In the genomic region with DNA sequence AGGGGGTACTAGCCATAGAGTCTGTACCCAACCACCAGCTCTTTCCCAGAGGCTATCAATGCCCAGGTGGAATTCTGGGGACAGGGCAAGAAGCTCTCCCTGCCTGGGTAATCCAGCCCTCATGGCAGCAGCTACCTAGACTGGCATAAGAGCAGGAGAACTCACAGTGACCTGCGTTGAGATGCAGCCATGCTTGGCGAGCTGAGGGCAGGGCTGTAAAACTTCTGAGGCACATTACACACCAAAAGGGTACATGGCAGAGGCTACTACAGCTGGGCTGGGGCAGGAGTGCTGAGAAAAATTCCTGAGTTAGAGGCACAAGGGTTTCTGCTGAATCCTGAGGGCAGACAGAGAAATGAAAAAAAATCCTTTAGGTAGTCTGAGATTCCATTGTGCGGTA, we compare ENCODE assay signal across 28 cellular contexts.
"Had no signal": no experiment of that assay in that cellular context is flagged by ENCODE, and none has a peak within 500 bp of the region (broad histone marks: within the 10 kb centered on the region; RNA-seq: fewer than 3 reads in every experiment).

No MANE protein-coding gene starts in this region.

- H3K27me3 Mint-ChIP-seq: activated CD8-positive, alpha-beta T cell treated with anti-CD3 and anti-CD28 coated beads for 36 hours; dendritic cell treated with granulocyte-macrophage colony-stimulating factor and Interleukin-4, amounts not matched to agents 40 ng/mL and 50 ng/mL, for 4 days; natural killer cell treated with Interleukin-12 subunit alpha and Interleukin-12 subunit beta and Interleukin-15 and Interleukin-18, amount 100 ng/mL, for 72 hours had no signal

- H3K4me1 ChIP-seq: breast epithelium, esophagus muscularis mucosa, heart right ventricle, prostate gland, sigmoid colon, stomach, tibial artery had no signal

- H3K27ac Mint-ChIP-seq: activated CD8-positive, alpha-beta T cell treated with anti-CD3 and anti-CD28 coated beads for 36 hours; activated naive CD4-positive, alpha-beta T cell treated with anti-CD3 and anti-CD28 coated beads, Interleukin-2, amount 50 U/mL, for 72 hours; activated T-cell treated with anti-CD3 and anti-CD28 coated beads, Interleukin-2, amount 50 U/mL, for 72 hours; dendritic cell treated with granulocyte-macrophage colony-stimulating factor and Interleukin-4, amounts not matched to agents 40 ng/mL and 50 ng/mL, for 4 days; natural killer cell treated with Interleukin-12 subunit alpha and Interleukin-12 subunit beta and Interleukin-15 and Interleukin-18, amount 100 ng/mL, for 72 hours; stimulated activated naive B cell treated with anti-CD40 and anti-IgM and Interleukin-4, amounts not matched to agents 10 μg/mL and 1 μg/mL and 100 μg/mL, for 72 hours; T-helper 1 cell treated with Interleukin-12 subunit alpha and Interleukin-12 subunit beta and Interleukin-4 antibody, amounts not matched to agents 30 μg/mL and 1 μg/mL, for 36 hours had no signal

- H3K27ac ChIP-seq: breast epithelium, esophagus muscularis mucosa, heart right ventricle, ovary, prostate gland, sigmoid colon, stomach, tibial artery had no signal

- H3K27me3 ChIP-seq: breast epithelium, esophagus muscularis mucosa, heart right ventricle, ovary, sigmoid colon, stomach, tibial artery had no signal

- ATAC-seq: activated CD8-positive, alpha-beta T cell treated with anti-CD3 and anti-CD28 coated beads for 36 hours; activated naive CD4-positive, alpha-beta T cell treated with anti-CD3 and anti-CD28 coated beads, Interleukin-2, amount 50 U/mL, for 72 hours; activated T-cell treated with anti-CD3 and anti-CD28 coated beads, Interleukin-2, amount 50 U/mL, for 72 hours; heart right ventricle; left ventricle myocardium superior; mucosa of descending colon; natural killer cell treated with Interleukin-12 subunit alpha and Interleukin-12 subunit beta and Interleukin-15 and Interleukin-18, amount 100 ng/mL, for 72 hours; stimulated activated naive B cell treated with anti-CD40 and anti-IgM and Interleukin-4, amounts not matched to agents 10 μg/mL and 1 μg/mL and 100 μg/mL, for 72 hours had no signal

- H3K36me3 Mint-ChIP-seq: activated naive CD4-positive, alpha-beta T cell treated with anti-CD3 and anti-CD28 coated beads, Interleukin-2, amount 50 U/mL, for 72 hours; natural killer cell treated with Interleukin-12 subunit alpha and Interleukin-12 subunit beta and Interleukin-15 and Interleukin-18, amount 100 ng/mL, for 72 hours; stimulated activated naive B cell treated with anti-CD40 and anti-IgM and Interleukin-4, amounts not matched to agents 10 μg/mL and 1 μg/mL and 100 μg/mL, for 72 hours had no signal

- H3K4me3 ChIP-seq: breast epithelium, esophagus muscularis mucosa, heart right ventricle, mucosa of descending colon, ovary, prostate gland, sigmoid colon, stomach, tibial artery had no signal

- H3K4me3 Mint-ChIP-seq: activated CD8-positive, alpha-beta T cell treated with anti-CD3 and anti-CD28 coated beads for 36 hours; activated T-cell treated with anti-CD3 and anti-CD28 coated beads, Interleukin-2, amount 50 U/mL, for 72 hours; central memory CD8-positive, alpha-beta T cell; dendritic cell treated with granulocyte-macrophage colony-stimulating factor and Interleukin-4, amounts not matched to agents 40 ng/mL and 50 ng/mL, for 4 days; natural killer cell treated with Interleukin-12 subunit alpha and Interleukin-12 subunit beta and Interleukin-15 and Interleukin-18, amount 100 ng/mL, for 72 hours; stimulated activated naive B cell treated with anti-CD40 and anti-IgM and Interleukin-4, amounts not matched to agents 10 μg/mL and 1 μg/mL and 100 μg/mL, for 72 hours; T-helper 1 cell treated with Interleukin-12 subunit alpha and Interleukin-12 subunit beta and Interleukin-4 antibody, amounts not matched to agents 30 μg/mL and 1 μg/mL, for 36 hours had no signal

- H3K9me3 Mint-ChIP-seq: activated CD8-positive, alpha-beta T cell treated with anti-CD3 and anti-CD28 coated beads for 36 hours; activated naive CD4-positive, alpha-beta T cell treated with anti-CD3 and anti-CD28 coated beads, Interleukin-2, amount 50 U/mL, for 72 hours; activated T-cell treated with anti-CD3 and anti-CD28 coated beads, Interleukin-2, amount 50 U/mL, for 72 hours; central memory CD8-positive, alpha-beta T cell; natural killer cell treated with Interleukin-12 subunit alpha and Interleukin-12 subunit beta and Interleukin-15 and Interleukin-18, amount 100 ng/mL, for 72 hours; stimulated activated naive B cell treated with anti-CD40 and anti-IgM and Interleukin-4, amounts not matched to agents 10 μg/mL and 1 μg/mL and 100 μg/mL, for 72 hours; T-helper 1 cell treated with Interleukin-12 subunit alpha and Interleukin-12 subunit beta and Interleukin-4 antibody, amounts not matched to agents 30 μg/mL and 1 μg/mL, for 36 hours had no signal

- H3K36me3 ChIP-seq: breast epithelium, esophagus muscularis mucosa, heart right ventricle, ovary, prostate gland, sigmoid colon, stomach, tibial artery had no signal

- H3K4me1 Mint-ChIP-seq: central memory CD8-positive, alpha-beta T cell; stimulated activated naive B cell treated with anti-CD40 and anti-IgM and Interleukin-4, amounts not matched to agents 10 μg/mL and 1 μg/mL and 100 μg/mL, for 72 hours had no signal

- DNase-seq: activated CD4-positive, alpha-beta T cell treated with anti-CD3 and anti-CD28 coated beads for 1 hour; activated CD4-positive, alpha-beta T cell treated with anti-CD3 and anti-CD28 coated beads, Interleukin-2, amount 50 U/mL, for 1 hour; activated CD8-positive, alpha-beta T cell treated with anti-CD3 and anti-CD28 coated beads for 36 hours; activated naive CD4-positive, alpha-beta T cell; activated T-cell treated with anti-CD3 and anti-CD28 coated beads, Interleukin-2, amount 50 U/mL, for 72 hours; foreskin melanocyte; heart right ventricle; kidney glomerular epithelial cell; left ventricle myocardium superior; mucosa of descending colon; ovary; sigmoid colon; small intestine; stimulated activated CD4-positive, alpha-beta T cell treated with anti-CD3 and anti-CD28 coated beads, Interleukin-1b, Interleukin-23, amount 100 ng/mL, for 48 hours; stimulated activated CD4-positive, alpha-beta T cell treated with anti-CD3 and anti-CD28 coated beads, Interleukin-4, amount 100 ng/mL, for 4 hours; stimulated activated CD8-positive, alpha-beta memory T cell treated with anti-CD3 and anti-CD28 coated beads, Interleukin-4, amount 100 ng/mL, for 48 hours; stimulated activated naive B cell treated with anti-CD40 and anti-IgM and Interleukin-4, amounts not matched to agents 10 μg/mL and 1 μg/mL and 100 μg/mL, for 72 hours; stomach; T1000; tibial artery had no signal

- H3K9me3 ChIP-seq: breast epithelium, esophagus muscularis mucosa, heart right ventricle, mucosa of descending colon, ovary, prostate gland, sigmoid colon, tibial artery had no signal
